29 cellular contexts compared by ENCODE assay signal in the genomic region with DNA sequence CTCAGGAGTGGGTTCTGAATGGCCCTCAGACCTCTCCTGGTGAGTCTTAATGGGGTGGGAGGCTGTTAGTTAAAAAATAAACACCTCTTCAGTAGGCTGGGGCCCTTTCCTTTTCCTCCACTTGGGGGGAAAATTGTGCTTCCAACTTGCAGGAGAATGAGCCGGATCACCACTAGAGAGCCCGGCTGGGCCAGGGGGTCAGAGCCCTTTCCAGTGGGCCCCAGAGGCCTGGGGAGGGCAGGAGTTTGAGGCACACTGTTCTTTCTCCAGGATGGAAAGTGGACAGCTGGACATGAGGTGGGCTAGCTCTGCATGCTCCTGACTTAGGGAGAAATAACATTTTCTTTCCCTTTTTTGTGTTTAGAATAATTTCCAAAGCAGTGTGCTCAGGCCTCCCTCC.
"Had no signal": no experiment of that assay in that cellular context is flagged by ENCODE, and none has a peak within 500 bp of the region (broad histone marks: within the 10 kb centered on the region; RNA-seq: fewer than 3 reads in every experiment).

No MANE protein-coding gene starts in this region.

- DNase-seq: stimulated activated CD4-positive, alpha-beta T cell treated with anti-CD3 and anti-CD28 coated beads, Interleukin-2, amount 100 ng/mL, for 48 hours; stimulated activated CD4-positive, alpha-beta T cell treated with anti-CD3 and anti-CD28 coated beads, Interleukin-4, amount 100 ng/mL, for 1 hour; stimulated activated CD4-positive, alpha-beta T cell treated with anti-CD3 and anti-CD28 coated beads, Interleukin-4, amount 100 ng/mL, for 24 hours; stimulated activated CD4-positive, alpha-beta T cell treated with anti-CD3 and anti-CD28 coated beads, Interleukin-4, amount 100 ng/mL, for 4 hours; stimulated activated CD8-positive, alpha-beta memory T cell treated with anti-CD3 and anti-CD28 coated beads, Interleukin-4, amount 100 ng/mL, for 48 hours; stimulated activated naive B cell treated with anti-CD40 and anti-IgM and Interleukin-4, amounts not matched to agents 10 μg/mL and 1 μg/mL and 100 μg/mL, for 72 hours; stimulated activated naive CD4-positive, alpha-beta T cell; stimulated activated naive CD4-positive, alpha-beta T cell treated with Interleukin-2 at 50 U/mL for 16 hours; stimulated activated naive CD8-positive, alpha-beta T cell treated with anti-CD3 and anti-CD28 coated beads, Interleukin-15, amount 100 ng/mL, for 72 hours; stimulated activated naive CD8-positive, alpha-beta T cell treated with anti-CD3 and anti-CD28 coated beads, Interleukin-15, Interleukin-2, amounts not matched to agents 100 U/mL and 50 U/mL, for 24 hours; stomach; substantia nigra; testis; thyroid gland; tibial artery; transverse colon; trophoblast cell; upper lobe of left lung; upper lobe of right lung; uterus had no signal

- H3K4me1 ChIP-seq: stomach, suprapubic skin, testis, thyroid gland, tibial artery, tibial nerve, transverse colon, upper lobe of left lung, upper lobe of right lung, uterus, vagina had no signal

- H3K36me3 ChIP-seq: suprapubic skin, thoracic aorta, thyroid gland, tibial artery, transverse colon, upper lobe of left lung, upper lobe of right lung, uterus, vagina had no signal

- ATAC-seq: stimulated activated effector memory CD8-positive, alpha-beta T cell treated with anti-CD3 and anti-CD28 coated beads, Interleukin-12 subunit alpha, Interleukin-12 subunit beta, amount 100 ng/mL, for 72 hours; stimulated activated memory B cell treated with anti-CD40 and anti-IgM and Interleukin-4, amounts not matched to agents 10 μg/mL and 1 μg/mL and 100 μg/mL, for 72 hours; stimulated activated naive B cell treated with anti-CD40 and anti-IgM and Interleukin-4, amounts not matched to agents 10 μg/mL and 1 μg/mL and 100 μg/mL, for 72 hours; stimulated activated naive CD8-positive, alpha-beta T cell treated with anti-CD3 and anti-CD28 coated beads, Interleukin-15, amount 100 ng/mL, for 72 hours; stimulated activated naive CD8-positive, alpha-beta T cell treated with anti-CD3 and anti-CD28 coated beads, Interleukin-15, Interleukin-2, amounts not matched to agents 100 U/mL and 50 U/mL, for 24 hours; upper lobe of right lung had no signal

- H3K27me3 Mint-ChIP-seq: stimulated activated naive CD8-positive, alpha-beta T cell treated with anti-CD3 and anti-CD28 coated beads, Interleukin-15, amount 100 ng/mL, for 72 hours; stimulated activated naive CD8-positive, alpha-beta T cell treated with anti-CD3 and anti-CD28 coated beads, Interleukin-15, Interleukin-2, amounts not matched to agents 100 ng/mL and 50 ng/mL, for 24 hours; type B pancreatic cell had no signal

- H3K4me3 Mint-ChIP-seq: stimulated activated effector memory CD8-positive, alpha-beta T cell treated with anti-CD3 and anti-CD28 coated beads, Interleukin-12 subunit alpha, Interleukin-12 subunit beta, amount 100 ng/mL, for 72 hours; stimulated activated memory B cell treated with anti-CD40 and anti-IgM and Interleukin-4, amounts not matched to agents 10 μg/mL and 1 μg/mL and 100 μg/mL, for 72 hours; stimulated activated naive B cell treated with anti-CD40 and anti-IgM and Interleukin-4, amounts not matched to agents 10 μg/mL and 1 μg/mL and 100 μg/mL, for 72 hours; stimulated activated naive CD8-positive, alpha-beta T cell treated with anti-CD3 and anti-CD28 coated beads, Interleukin-15, amount 100 ng/mL, for 72 hours; stimulated activated naive CD8-positive, alpha-beta T cell treated with anti-CD3 and anti-CD28 coated beads, Interleukin-15, Interleukin-2, amounts not matched to agents 100 ng/mL and 50 ng/mL, for 24 hours; type B pancreatic cell had no signal

- H3K9me3 ChIP-seq: stomach, suprapubic skin, testis, thoracic aorta, thyroid gland, tibial artery, transverse colon, upper lobe of left lung, upper lobe of right lung, uterus, vagina had no signal

- H3K4me3 ChIP-seq: stomach, suprapubic skin, testis, thoracic aorta, thyroid gland, tibial artery, tibial nerve, transverse colon, upper lobe of left lung, upper lobe of right lung, uterus, vagina had no signal

- H3K4me1 Mint-ChIP-seq: stimulated activated effector memory CD8-positive, alpha-beta T cell treated with anti-CD3 and anti-CD28 coated beads, Interleukin-12 subunit alpha, Interleukin-12 subunit beta, amount 100 ng/mL, for 72 hours; stimulated activated memory B cell treated with anti-CD40 and anti-IgM and Interleukin-4, amounts not matched to agents 10 μg/mL and 1 μg/mL and 100 μg/mL, for 72 hours; stimulated activated naive B cell treated with anti-CD40 and anti-IgM and Interleukin-4, amounts not matched to agents 10 μg/mL and 1 μg/mL and 100 μg/mL, for 72 hours; stimulated activated naive CD8-positive, alpha-beta T cell treated with anti-CD3 and anti-CD28 coated beads, Interleukin-15, amount 100 ng/mL, for 72 hours had no signal

- FAIRE-seq: urothelium cell line had no signal

- H3K36me3 Mint-ChIP-seq: stimulated activated memory B cell treated with anti-CD40 and anti-IgM and Interleukin-4, amounts not matched to agents 10 μg/mL and 1 μg/mL and 100 μg/mL, for 72 hours; stimulated activated naive B cell treated with anti-CD40 and anti-IgM and Interleukin-4, amounts not matched to agents 10 μg/mL and 1 μg/mL and 100 μg/mL, for 72 hours; type B pancreatic cell had no signal

- H3K27ac Mint-ChIP-seq: stimulated activated effector memory CD8-positive, alpha-beta T cell treated with anti-CD3 and anti-CD28 coated beads, Interleukin-12 subunit alpha, Interleukin-12 subunit beta, amount 100 ng/mL, for 72 hours; stimulated activated memory B cell treated with anti-CD40 and anti-IgM and Interleukin-4, amounts not matched to agents 10 μg/mL and 1 μg/mL and 100 μg/mL, for 72 hours; stimulated activated naive B cell treated with anti-CD40 and anti-IgM and Interleukin-4, amounts not matched to agents 10 μg/mL and 1 μg/mL and 100 μg/mL, for 72 hours; stimulated activated naive CD8-positive, alpha-beta T cell treated with anti-CD3 and anti-CD28 coated beads, Interleukin-15, amount 100 ng/mL, for 72 hours; stimulated activated naive CD8-positive, alpha-beta T cell treated with anti-CD3 and anti-CD28 coated beads, Interleukin-15, Interleukin-2, amounts not matched to agents 100 ng/mL and 50 ng/mL, for 24 hours; type B pancreatic cell had no signal

- H3K9me3 Mint-ChIP-seq: stimulated activated effector memory CD8-positive, alpha-beta T cell treated with anti-CD3 and anti-CD28 coated beads, Interleukin-12 subunit alpha, Interleukin-12 subunit beta, amount 100 ng/mL, for 72 hours; stimulated activated memory B cell treated with anti-CD40 and anti-IgM and Interleukin-4, amounts not matched to agents 10 μg/mL and 1 μg/mL and 100 μg/mL, for 72 hours; stimulated activated naive B cell treated with anti-CD40 and anti-IgM and Interleukin-4, amounts not matched to agents 10 μg/mL and 1 μg/mL and 100 μg/mL, for 72 hours; stimulated activated naive CD8-positive, alpha-beta T cell treated with anti-CD3 and anti-CD28 coated beads, Interleukin-15, amount 100 ng/mL, for 72 hours; stimulated activated naive CD8-positive, alpha-beta T cell treated with anti-CD3 and anti-CD28 coated beads, Interleukin-15, Interleukin-2, amounts not matched to agents 100 ng/mL and 50 ng/mL, for 24 hours; type B pancreatic cell had no signal

- H3K27ac ChIP-seq: stomach, suprapubic skin, testis, thoracic aorta, thyroid gland, tibial artery, tibial nerve, transverse colon, upper lobe of left lung, upper lobe of right lung, uterus, vagina had no signal

- H3K27me3 ChIP-seq: testis, thyroid gland, tibial nerve, transverse colon, upper lobe of left lung, upper lobe of right lung, uterus, vagina had no signal
